14 cellular contexts compared by ENCODE assay signal in the genomic region with DNA sequence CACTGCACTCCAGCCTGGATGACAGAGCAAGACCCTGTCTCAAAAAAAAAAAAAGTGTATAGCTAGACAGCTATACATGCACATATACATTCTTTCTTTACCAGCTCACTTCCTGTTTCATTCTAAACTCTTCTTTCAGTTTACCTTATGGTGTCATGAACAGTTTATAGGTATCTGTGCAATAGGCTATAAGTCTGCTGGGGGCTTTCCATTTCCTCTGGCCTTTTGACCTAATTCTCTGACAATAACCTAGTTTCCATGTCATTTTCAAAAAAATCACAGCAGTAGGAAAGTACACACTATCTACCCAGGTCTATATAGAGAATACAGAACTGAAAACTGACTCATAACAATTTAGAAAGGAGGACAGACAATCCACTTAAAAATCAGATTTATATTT. TPM values are rescaled to one million over a fixed set of nuclear protein-coding genes. Genes with fewer than 3 reads are reported as not detected.
DNase-seq lines count a peak whose midpoint lies in the region; ATAC-seq and TF ChIP-seq lines count a peak whose summit lies in the region.
"Had no signal": no experiment of that assay in that cellular context is flagged by ENCODE, and none has a peak within 500 bp of the region (broad histone marks: within the 10 kb centered on the region; RNA-seq: fewer than 3 reads in every experiment).

No MANE protein-coding gene starts in this region.

- no peak overlapping the region for H3K4me3 ChIP-seq in epithelial cell of esophagus (ENCODE audit: low read length)
- H3K4me3 ChIP-seq: left lung had no signal

- ATAC-seq in GM18867 (IDR thresholded peaks at IDR 0.05; ENCODE audit: unreplicated experiment): peak; percentile 85
- ATAC-seq in GM21528 (IDR thresholded peaks at IDR 0.05; ENCODE audit: low FRiP score, unreplicated experiment): peak; percentile 89
- ATAC-seq in HG03139 (IDR thresholded peaks at IDR 0.05; ENCODE audit: unreplicated experiment): peak; percentile 66
- no peak for ATAC-seq in HG03025 (IDR thresholded peaks at IDR 0.05; ENCODE audit: low FRiP score, unreplicated experiment)
- ATAC-seq: left lung had no signal

- DNase-seq in epithelial cell of esophagus (ENCODE audit: low read depth) (peak; percentile 28), mucosa of gallbladder (ENCODE audit: low spot score) (no peak), HK-2 (ENCODE audit: unreplicated experiment) (no peak), AG08396 (ENCODE audit: low spot score) (no peak)
- DNase-seq: activated CD4-positive, alpha-beta memory T cell treated with anti-CD3 and anti-CD28 coated beads, Interleukin-2, amount 10 ng/mL, durations not matched to agents 7 days and 5 days; anterior cingulate cortex; DMS53; left lung; NCI-H146; RPMI8226 had no signal

- no peak for TF ChIP-seq CTCF in epithelial cell of esophagus (IDR thresholded peaks at IDR 0.05; ENCODE audit: insufficient read depth, low read depth, low read length, missing control alignments)

RNA-seq across cellular contexts. Expression of gene URAD, which starts 24.4 kb away (rescaled TPM):
- not detected for total RNA-seq in mucosa of gallbladder
- total RNA-seq: activated CD4-positive, alpha-beta memory T cell treated with anti-CD3 and anti-CD28 coated beads, Interleukin-2, amount 10 ng/mL, durations not matched to agents 7 days and 5 days; left lung had no signal

RNA-seq across cellular contexts. Expression of gene CDX2, which starts 43.8 kb away (rescaled TPM):
- 0.17 TPM for total RNA-seq in mucosa of gallbladder
- total RNA-seq: activated CD4-positive, alpha-beta memory T cell treated with anti-CD3 and anti-CD28 coated beads, Interleukin-2, amount 10 ng/mL, durations not matched to agents 7 days and 5 days; left lung had no signal
